In genomic region chr6:144036064-144036873, GRCh38 we compare ENCODE assay signal across 1 cellular context.
TF ChIP-seq lines count a peak whose summit lies in the region.

No MANE protein-coding gene starts in this region.

TF ChIP-seq in WTC11, 78 proteins besides CTCF, POLR2A, EP300 and RAD21 (continued from another document):
- TF ChIP-seq AR (CRISPR knock-in tag; IDR thresholded peaks at IDR 0.05): no peak
- TF ChIP-seq HMGA2 (CRISPR knock-in tag; IDR thresholded peaks at IDR 0.05): no peak
- TF ChIP-seq ZNF121 (CRISPR knock-in tag; IDR thresholded peaks at IDR 0.05): no peak
- TF ChIP-seq ZNF232 (CRISPR knock-in tag; IDR thresholded peaks at IDR 0.05): no peak
- no peak for TF ChIP-seq SMAD4 (CRISPR knock-in tag; IDR thresholded peaks at IDR 0.05)
- TF ChIP-seq NFE2L1 (CRISPR knock-in tag; IDR thresholded peaks at IDR 0.05): no peak
- TF ChIP-seq CBFB (CRISPR knock-in tag; IDR thresholded peaks at IDR 0.05; ENCODE audit: low read depth): no peak
